Comparison of ENCODE assay signal across 8 cellular contexts in the genomic region with DNA sequence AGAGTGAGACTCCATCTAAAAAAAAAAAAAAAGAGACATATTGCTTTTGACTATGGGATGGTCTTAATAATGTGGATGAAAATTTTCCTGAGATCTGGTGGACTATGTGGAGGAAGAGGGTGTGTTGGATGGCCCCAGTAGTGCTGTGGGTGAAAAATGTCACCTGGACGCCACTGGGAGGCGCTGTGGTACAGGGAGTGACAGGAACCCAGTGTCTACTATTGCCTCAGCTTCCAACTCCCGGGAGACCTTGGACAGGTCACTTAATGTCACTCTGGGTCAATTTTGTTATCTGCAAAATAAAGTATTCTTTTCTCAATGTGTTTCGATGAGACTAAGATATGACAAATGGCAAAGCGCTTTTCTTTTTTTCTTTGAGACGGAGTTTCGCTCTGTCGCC. TPM values are rescaled to one million over a fixed set of nuclear protein-coding genes. Genes with fewer than 3 reads are reported as not detected.
DNase-seq lines count a peak whose midpoint lies in the region; ATAC-seq and TF ChIP-seq lines count a peak whose summit lies in the region.

No MANE protein-coding gene starts in this region.

- no peak overlapping the region for H3K4me3 ChIP-seq in AG09309 (ENCODE audit: control insufficient read depth, low read depth, low read length)
- H3K4me3 ChIP-seq in lower leg skin (ENCODE audit: low read depth, poor library complexity, severe bottlenecking) = no peak overlapping the region

- WGBS in lower leg skin, 2 donors = 54 to 55% methylated on average over 8 of the region's 8 CpGs

- DNase-seq in AG09309 (ENCODE audit: low read depth) (no peak), NAMALWA (ENCODE audit: low spot score) (peak; percentile 55), dermis blood vessel endothelial cell (peak; percentile 79), lower leg skin (ENCODE audit: low spot score in 2 of 2) (peak; percentile 23 to 86), NCI-H446 treated with DMSO at 0.1 percent for 48 hours (lab: John Stamatoyannopoulos, UW) (no peak)
- peak; percentile 28 to 34 for DNase-seq in stimulated activated CD8-positive, alpha-beta memory T cell treated with anti-CD3 and anti-CD28 coated beads, Interleukin-15, amount 100 ng/mL, for 48 hours (ENCODE audit: low read depth in 2 of 2)

- TF ChIP-seq CTCF in AG09309 (IDR thresholded peaks at IDR 0.05; ENCODE audit: control insufficient read depth, insufficient read depth, low read depth, low read length, missing control alignments) = peak; percentile 72
- peak; percentile 94 for TF ChIP-seq CTCF in VCaP (conservative IDR thresholded peaks at IDR 0.05)
- TF ChIP-seq CTCF in lower leg skin (IDR thresholded peaks at IDR 0.05) = peak in 1 of 3 donors; percentile 32

- intact Hi-C loops in lower leg skin (cut with DNase I; ENCODE audit: low total_unique reads) = loop anchor here (10.0 kb wide), 1 partner anchor 340 kb away; no protein-coding TSS in a partner anchor

- no peak overlapping the region for H3K27ac ChIP-seq in VCaP

- ATAC-seq in GM18511 (IDR thresholded peaks at IDR 0.05; ENCODE audit: unreplicated experiment) = peak; percentile 56

- TF ChIP-seq POLR2A in lower leg skin (IDR thresholded peaks at IDR 0.05) = no peak

RNA-seq across cellular contexts. Expression of a gene that starts 27.7 kb away (rescaled TPM):
- total RNA-seq in dermis blood vessel endothelial cell (11.2 and 15.2 TPM in 2 replicates), lower leg skin (10 to 100 TPM; 15.2 to 28.4 (median 21.5) TPM)

Comparison
In these comparisons a context has a peak if more than half of its experiments do, and no peak if none do; other contexts are left out.
1. DNase-seq: peak in NAMALWA (single experiment), dermis blood vessel endothelial cell (single experiment), lower leg skin (2 of 2) and stimulated activated CD8-positive, alpha-beta memory T cell treated with anti-CD3 and anti-CD28 coated beads, Interleukin-15, amount 100 ng/mL, for 48 hours (2 of 2); none in AG09309 (single experiment) and NCI-H446 treated with DMSO at 0.1 percent for 48 hours (single experiment).